Comparison of ENCODE assay signal across 14 cellular contexts in the genomic region with DNA sequence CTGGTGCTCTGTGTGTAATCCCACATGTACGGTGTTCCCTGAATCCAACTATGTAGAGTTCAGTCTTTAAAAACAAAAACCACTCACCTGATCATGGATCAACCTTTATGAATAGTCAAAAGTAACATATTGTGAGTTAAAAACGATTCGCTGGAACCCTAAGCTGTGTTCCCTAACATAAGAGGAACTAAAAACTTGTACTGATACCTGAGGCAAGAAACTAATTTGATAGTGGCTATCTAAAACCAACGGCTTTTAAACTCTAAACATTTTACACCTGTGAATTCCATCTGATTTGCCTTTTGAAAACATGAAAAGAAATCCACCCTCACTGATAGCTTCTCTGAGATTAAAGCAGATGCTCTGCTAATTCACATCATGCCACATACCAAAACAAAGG.
DNase-seq lines count a peak whose midpoint lies in the region; ATAC-seq and TF ChIP-seq lines count a peak whose summit lies in the region.
"Had no signal": no experiment of that assay in that cellular context is flagged by ENCODE, and none has a peak within 500 bp of the region (broad histone marks: within the 10 kb centered on the region; RNA-seq: fewer than 3 reads in every experiment).

No MANE protein-coding gene starts in this region.

- no CpG with 5 or more reads among the region's 4 CpGs for WGBS in mesendoderm (ENCODE audit: extremely low coverage, insufficient coverage, low lambda C conversion rate)

- no peak overlapping the region for H3K27ac Mint-ChIP-seq in chondrocyte (ENCODE audit: unreplicated experiment)

- H4K8ac ChIP-seq in mesendoderm (ENCODE audit: low read depth, low read length) = no peak overlapping the region

- H3K4me2 ChIP-seq in DOHH2 (ENCODE audit: low read length) (peak overlapping the region; percentile 32; the same call in 1 of the 2 replicates), mesendoderm (ENCODE audit: low read length) (no peak overlapping the region)

- no peak for TF ChIP-seq POLR2A in uterus (IDR thresholded peaks at IDR 0.05)

- H3K79me2 ChIP-seq in DOHH2 (ENCODE audit: control insufficient read depth, low read length) = no peaks in the 10 kb centered on the region
- H3K79me2 ChIP-seq in mesendoderm (ENCODE audit: control insufficient read depth, insufficient read depth, low read length) = no peaks in the 10 kb centered on the region

- no peaks in the 10 kb centered on the region for H3K27me3 ChIP-seq in DOHH2 (ENCODE audit: control insufficient read depth, low read length)
- H3K27me3 ChIP-seq in uterus = no peaks in the 10 kb centered on the region
- H3K27me3 ChIP-seq in mesendoderm (ENCODE audit: insufficient read depth, low read length, poor library complexity) = no peaks in the 10 kb centered on the region

- no peak overlapping the region for H3K4me3 Mint-ChIP-seq in chondrocyte (ENCODE audit: unreplicated experiment)

- H3K9ac ChIP-seq in mesendoderm (ENCODE audit: low read length) = no peak overlapping the region

- no peak overlapping the region for H3K4ac ChIP-seq in mesendoderm (ENCODE audit: low read depth, low read length)

- TF ChIP-seq CTCF in DOHH2 (IDR thresholded peaks at IDR 0.05; ENCODE audit: low read depth, low read length, poor library complexity, severe bottlenecking) = no peak
- no peak for TF ChIP-seq CTCF in uterus (IDR thresholded peaks at IDR 0.05)
- no peak for TF ChIP-seq CTCF in chondrocyte (IDR thresholded peaks at IDR 0.05)

- H3K36me3 Mint-ChIP-seq in chondrocyte (ENCODE audit: low read depth) = no peaks in the 10 kb centered on the region

- no peak overlapping the region for H2BK120ac ChIP-seq in mesendoderm (ENCODE audit: low read depth, low read length)

- no peak overlapping the region for H3K56ac ChIP-seq in mesendoderm (ENCODE audit: low read length)

- no peak overlapping the region for H3K23ac ChIP-seq in mesendoderm (ENCODE audit: low read length)

- no peak overlapping the region for H2BK15ac ChIP-seq in mesendoderm (replicated peaks; ENCODE audit: low read depth)

- no peaks in the 10 kb centered on the region for H3K27me3 Mint-ChIP-seq in chondrocyte (ENCODE audit: low read depth)

- ATAC-seq in GM19438 (IDR thresholded peaks at IDR 0.05; ENCODE audit: low read depth, unreplicated experiment) = peak; percentile 60
- peak; percentile 62 for ATAC-seq in HG02852 (IDR thresholded peaks at IDR 0.05; ENCODE audit: unreplicated experiment)
- ATAC-seq: esophagus mucosa, mucosa of descending colon had no signal

- no peaks in the 10 kb centered on the region for H3K9me2 ChIP-seq in DOHH2 (replicated peaks; ENCODE audit: control insufficient read depth, low read length)

- peaks cover 43% of the 10 kb centered on the region for H3K4me1 Mint-ChIP-seq in chondrocyte (ENCODE audit: low read depth)

- H3K27ac ChIP-seq in DOHH2 (ENCODE audit: low read depth, low read length) (no peak overlapping the region), uterus (no peak overlapping the region), mesendoderm (ENCODE audit: low read depth, low read length) (no peak overlapping the region)

- H3K18ac ChIP-seq in mesendoderm (ENCODE audit: low read length) = no peak overlapping the region

- H4K5ac ChIP-seq in mesendoderm (ENCODE audit: low read length) = no peak overlapping the region

- peaks cover 17% of the 10 kb centered on the region for H3K4me1 ChIP-seq in DOHH2 (ENCODE audit: control insufficient read depth, low read length)
- no peaks in the 10 kb centered on the region for H3K4me1 ChIP-seq in uterus
- no peaks in the 10 kb centered on the region for H3K4me1 ChIP-seq in mesendoderm (ENCODE audit: control insufficient read depth, low read depth, low read length)

- H3K36me3 ChIP-seq in DOHH2 (ENCODE audit: control insufficient read depth, low read length) = peaks cover 17% of the 10 kb centered on the region
- H3K36me3 ChIP-seq in uterus = no peaks in the 10 kb centered on the region
- no peaks in the 10 kb centered on the region for H3K36me3 ChIP-seq in mesendoderm (ENCODE audit: control insufficient read depth, insufficient read depth, low read length)

- DNase-seq in MV-4-11 (lab: John Stamatoyannopoulos, UW) (peak; percentile 8), uterus (no peak), mesendoderm (no peak), chondrocyte (ENCODE audit: low spot score) (no peak), DMS 273 treated with DMSO at 0.1 percent for 48 hours (lab: John Stamatoyannopoulos, UW) (no peak)
- DNase-seq: activated effector memory CD4-positive, alpha-beta T cell treated with anti-CD3 and anti-CD28 coated beads, Interleukin-2, amount 50 U/mL, for 16 hours; central memory CD4-positive, alpha-beta T cell; mucosa of descending colon; NCI-H524; SHP77 treated with DMSO at 0.1 percent for 48 hours had no signal

- H3K9me3 ChIP-seq in DOHH2 (ENCODE audit: control insufficient read depth, insufficient read depth, low read length) (no peaks in the 10 kb centered on the region), uterus (no peaks in the 10 kb centered on the region)
- H3K9me3 ChIP-seq: mucosa of descending colon had no signal

- peaks cover 18% of the 10 kb centered on the region for H3K9me3 Mint-ChIP-seq in chondrocyte (ENCODE audit: low read depth)

- no peak overlapping the region for H2BK5ac ChIP-seq in mesendoderm (ENCODE audit: low read length)

- H3F3A ChIP-seq in DOHH2 (ENCODE audit: control insufficient read depth, insufficient read depth) = 0 out of 2 replicates have a peak, but pooled peaks cover 2% of the 10 kb centered on the region

- no peak overlapping the region for H2AK5ac ChIP-seq in mesendoderm (ENCODE audit: low read length)

- H3K79me1 ChIP-seq in mesendoderm (ENCODE audit: low read length) = no peaks in the 10 kb centered on the region

- H4K20me1 ChIP-seq in DOHH2 (ENCODE audit: control insufficient read depth, insufficient read depth, low read depth, low read length) = no peaks in the 10 kb centered on the region; the same call in 1 of the 2 replicates

- intact Hi-C loops in uterus (cut with DNase I; ENCODE audit: low total_unique reads) = no loop called here

- H3K4me3 ChIP-seq in DOHH2 (ENCODE audit: low read length) (no peak overlapping the region), uterus (no peak overlapping the region), mesendoderm (ENCODE audit: low read length) (no peak overlapping the region)
- H3K4me3 ChIP-seq: mucosa of descending colon had no signal
